22 cellular contexts compared by ENCODE assay signal in genomic region chr2:26610504-26611335, GRCh38. TPM values are rescaled to one million over a fixed set of nuclear protein-coding genes. Genes with fewer than 3 reads are reported as not detected.
A peak's percentile ranks its signal among the peaks of the same experiment; 100 is the strongest.
DNase-seq lines count a peak whose midpoint lies in the region; ATAC-seq lines count a peak whose summit lies in the region.
"Had no signal": no experiment of that assay in that cellular context is flagged by ENCODE, and none has a peak within 500 bp of the region (broad histone marks: within the 10 kb centered on the region; RNA-seq: fewer than 3 reads in every experiment).

No MANE protein-coding gene starts in this region.

- H2BK12ac ChIP-seq in neuronal stem cell (ENCODE audit: low read length), result no peak overlapping the region

- no peak overlapping the region for H2BK5ac ChIP-seq in neuronal stem cell (ENCODE audit: low read length)

- H3K9ac ChIP-seq in neuronal stem cell (ENCODE audit: low read depth, low read length, poor library complexity), result no peak overlapping the region

- H3K27ac Mint-ChIP-seq in activated naive CD8-positive, alpha-beta T cell treated with anti-CD3 and anti-CD28 coated beads for 36 hours, result peak overlapping the region; percentile 49
- H3K27ac Mint-ChIP-seq in activated naive CD8-positive, alpha-beta T cell treated with anti-CD3 and anti-CD28 coated beads, Interleukin-2, amount 50 U/mL, for 24 hours, result no peak overlapping the region
- H3K27ac Mint-ChIP-seq in immature natural killer cell, result peak overlapping the region in 3 of 6 donors; percentile 49 to 70 (median 62)
- H3K27ac Mint-ChIP-seq: activated CD4-positive, alpha-beta memory T cell treated with anti-CD3 and anti-CD28 coated beads for 36 hours had no signal

- peaks cover 21 to 59% of the 10 kb centered on the region in 2 donors for H3K4me1 ChIP-seq in neuronal stem cell (ENCODE audit: control insufficient read depth in 2 of 2, insufficient read depth in 1 of 2, low read depth in 1 of 2, low read length in 2 of 2)

- H3K9me3 ChIP-seq in neuronal stem cell (replicated peaks in 1 of 2; ENCODE audit: control insufficient read depth in 2 of 2, insufficient read depth in 1 of 2, low read depth in 1 of 2, low read length in 2 of 2), result no peaks in the 10 kb centered on the region
- H3K9me3 ChIP-seq: MG63, mucosa of descending colon, ovary had no signal

- DNase-seq in activated naive CD8-positive, alpha-beta T cell treated with anti-CD3 and anti-CD28 coated beads for 36 hours, result no peak
- no peak for DNase-seq in activated naive CD8-positive, alpha-beta T cell treated with anti-CD3 and anti-CD28 coated beads, Interleukin-2, amount 50 U/mL, for 24 hours
- DNase-seq in immature natural killer cell, result no peak
- no peak for DNase-seq in neuronal stem cell (ENCODE audit: low spot score)
- DNase-seq in NCI-H524 treated with DMSO at 0.1 percent for 48 hours (lab: John Stamatoyannopoulos, UW), result no peak
- DNase-seq: ACHN; activated CD4-positive, alpha-beta memory T cell treated with anti-CD3 and anti-CD28 coated beads for 36 hours; dorsolateral prefrontal cortex; foreskin fibroblast; HCEC 1CT; IMR-90; MG63; mucosa of descending colon; NCI-H82; ovary; SIG-M5 had no signal

- H2AK5ac ChIP-seq in neuronal stem cell (ENCODE audit: low read depth, low read length), result no peak overlapping the region

- H3K9me3 Mint-ChIP-seq in activated naive CD8-positive, alpha-beta T cell treated with anti-CD3 and anti-CD28 coated beads for 36 hours, result no peaks in the 10 kb centered on the region
- H3K9me3 Mint-ChIP-seq in activated naive CD8-positive, alpha-beta T cell treated with anti-CD3 and anti-CD28 coated beads, Interleukin-2, amount 50 U/mL, for 24 hours, result no peaks in the 10 kb centered on the region
- no peaks in the 10 kb centered on the region for H3K9me3 Mint-ChIP-seq in immature natural killer cell
- H3K9me3 Mint-ChIP-seq: activated CD4-positive, alpha-beta memory T cell treated with anti-CD3 and anti-CD28 coated beads for 36 hours; CD8-positive, alpha-beta memory T cell had no signal

- H2BK120ac ChIP-seq in neuronal stem cell (ENCODE audit: low read depth, low read length), result peak overlapping the region; percentile 33

- H3K4me1 Mint-ChIP-seq in activated naive CD8-positive, alpha-beta T cell treated with anti-CD3 and anti-CD28 coated beads for 36 hours, result peaks cover 17% of the 10 kb centered on the region
- peaks cover 23% of the 10 kb centered on the region for H3K4me1 Mint-ChIP-seq in activated naive CD8-positive, alpha-beta T cell treated with anti-CD3 and anti-CD28 coated beads, Interleukin-2, amount 50 U/mL, for 24 hours
- peaks cover 31 to 50% of the 10 kb centered on the region in 2 donors for H3K4me1 Mint-ChIP-seq in immature natural killer cell

- H3K27ac ChIP-seq in neuronal stem cell (replicated peaks; ENCODE audit: low read length), result no peak overlapping the region
- H3K27ac ChIP-seq: dorsolateral prefrontal cortex, ovary had no signal

- ATAC-seq in activated naive CD8-positive, alpha-beta T cell treated with anti-CD3 and anti-CD28 coated beads, Interleukin-2, amount 50 U/mL, for 24 hours, result no peak
- ATAC-seq in GM18873 (IDR thresholded peaks at IDR 0.05; ENCODE audit: low FRiP score, unreplicated experiment) (no peak), HG02571 (IDR thresholded peaks at IDR 0.05; ENCODE audit: unreplicated experiment) (no peak), HG02763 (IDR thresholded peaks at IDR 0.05; ENCODE audit: unreplicated experiment) (no peak)

- H3K4me3 ChIP-seq in neuronal stem cell (ENCODE audit: low read length in 2 of 2), result no peak overlapping the region
- H3K4me3 ChIP-seq: cardiac muscle cell, dorsolateral prefrontal cortex, MG63, mucosa of descending colon, ovary had no signal

- H2BK15ac ChIP-seq in neuronal stem cell (ENCODE audit: low read length), result no peak overlapping the region

- H3K4me3 Mint-ChIP-seq in activated naive CD8-positive, alpha-beta T cell treated with anti-CD3 and anti-CD28 coated beads for 36 hours, result no peak overlapping the region
- no peak overlapping the region for H3K4me3 Mint-ChIP-seq in activated naive CD8-positive, alpha-beta T cell treated with anti-CD3 and anti-CD28 coated beads, Interleukin-2, amount 50 U/mL, for 24 hours
- peak overlapping the region in 4 of 5 donors; percentile 24 to 59 (median 44) for H3K4me3 Mint-ChIP-seq in immature natural killer cell
- H3K4me3 Mint-ChIP-seq: activated CD4-positive, alpha-beta memory T cell treated with anti-CD3 and anti-CD28 coated beads for 36 hours; CD8-positive, alpha-beta memory T cell had no signal

- no peak overlapping the region for H4K8ac ChIP-seq in neuronal stem cell (ENCODE audit: low read depth, low read length)

- no CpG with 5 or more reads among the region's 7 CpGs for WGBS in neuronal stem cell (ENCODE audit: extremely low coverage in 2 of 2, insufficient read length in 2 of 2, insufficient replicate concordance in 1 of 2), 2 donors

- H3K27me3 ChIP-seq in neuronal stem cell (ENCODE audit: control insufficient read depth in 3 of 3, insufficient read depth in 3 of 3, low read depth in 1 of 3, low read length in 3 of 3), result no peaks in the 10 kb centered on the region
- H3K27me3 ChIP-seq: cardiac muscle cell, MG63, ovary had no signal

- H3K36me3 Mint-ChIP-seq in activated naive CD8-positive, alpha-beta T cell treated with anti-CD3 and anti-CD28 coated beads for 36 hours, result no peaks in the 10 kb centered on the region
- H3K36me3 Mint-ChIP-seq in activated naive CD8-positive, alpha-beta T cell treated with anti-CD3 and anti-CD28 coated beads, Interleukin-2, amount 50 U/mL, for 24 hours (ENCODE audit: low read depth), result no peaks in the 10 kb centered on the region
- H3K36me3 Mint-ChIP-seq in immature natural killer cell, result no peaks in the 10 kb centered on the region
- H3K36me3 Mint-ChIP-seq: activated CD4-positive, alpha-beta memory T cell treated with anti-CD3 and anti-CD28 coated beads for 36 hours; CD8-positive, alpha-beta memory T cell had no signal

- no peaks in the 10 kb centered on the region for H3K79me1 ChIP-seq in neuronal stem cell (ENCODE audit: low read depth, low read length)

- no peak overlapping the region for H3K4me2 ChIP-seq in neuronal stem cell (ENCODE audit: insufficient read depth, low read length, poor library complexity, severe bottlenecking)

- H4K91ac ChIP-seq in neuronal stem cell (ENCODE audit: low read depth, low read length, poor library complexity), result no peak overlapping the region

- H3K23ac ChIP-seq in neuronal stem cell (ENCODE audit: low read depth, low read length, poor library complexity), result no peak overlapping the region

- no peak overlapping the region for H3K4ac ChIP-seq in neuronal stem cell (ENCODE audit: low read length)

- H3K14ac ChIP-seq in neuronal stem cell (ENCODE audit: low read length), result no peak overlapping the region

- H2AFZ ChIP-seq in neuronal stem cell (ENCODE audit: low read length), result peak overlapping the region; percentile 86

- H3K27me3 Mint-ChIP-seq in activated naive CD8-positive, alpha-beta T cell treated with anti-CD3 and anti-CD28 coated beads for 36 hours, result no peaks in the 10 kb centered on the region
- no peaks in the 10 kb centered on the region for H3K27me3 Mint-ChIP-seq in activated naive CD8-positive, alpha-beta T cell treated with anti-CD3 and anti-CD28 coated beads, Interleukin-2, amount 50 U/mL, for 24 hours
- H3K27me3 Mint-ChIP-seq in immature natural killer cell (ENCODE audit: low read depth in 3 of 3), result peaks cover 0 to 9% (median 4%) of the 10 kb centered on the region in 3 donors

- H3K36me3 ChIP-seq in neuronal stem cell (replicated peaks in 1 of 2; ENCODE audit: control insufficient read depth in 2 of 2, insufficient read depth in 2 of 2, low read length in 2 of 2), result no peaks in the 10 kb centered on the region
- H3K36me3 ChIP-seq: cardiac muscle cell, MG63, ovary had no signal

- H3K18ac ChIP-seq in neuronal stem cell (ENCODE audit: low read length), result peak overlapping the region; percentile 29

RNA-seq across cellular contexts. Expression of gene CIB4, which starts 30.4 kb away (rescaled TPM):
- not detected for total RNA-seq in activated naive CD8-positive, alpha-beta T cell treated with anti-CD3 and anti-CD28 coated beads for 36 hours
- polyA plus RNA-seq in immature natural killer cell, result not detected
- not detected for polyA plus RNA-seq in neuronal stem cell (2013, experiment 1 of 2)
- polyA plus RNA-seq in neuronal stem cell (2013, experiment 2 of 2), result not detected
- total RNA-seq: activated CD4-positive, alpha-beta memory T cell treated with anti-CD3 and anti-CD28 coated beads for 36 hours; cardiac muscle cell; CD8-positive, alpha-beta memory T cell; IMR-90; ovary; T-helper 1 cell treated with Interleukin-12 subunit alpha and Interleukin-12 subunit beta and Interleukin-4 antibody, amounts not matched to agents 30 ng/mL and 1 ng/mL, for 36 hours had no signal
- polyA plus RNA-seq: cardiac muscle cell; CD8-positive, alpha-beta memory T cell; IMR-90 had no signal

Comparison
In these comparisons a context has a peak if more than half of its experiments do, and no peak if none do; other contexts are left out.
1. H3K4me3 Mint-ChIP-seq: peak in immature natural killer cell (4 of 5); none in activated naive CD8-positive, alpha-beta T cell treated with anti-CD3 and anti-CD28 coated beads for 36 hours (single experiment) and activated naive CD8-positive, alpha-beta T cell treated with anti-CD3 and anti-CD28 coated beads, Interleukin-2, amount 50 U/mL, for 24 hours (single experiment).